ENCODE assay signal across 1 cellular context in genomic region chr10:46941091-46941490, GRCh38. TPM values are rescaled to one million over a fixed set of nuclear protein-coding genes. Genes with fewer than 3 reads are reported as not detected.
"Had no signal": no experiment of that assay in that cellular context is flagged by ENCODE, and none has a peak within 500 bp of the region (broad histone marks: within the 10 kb centered on the region; RNA-seq: fewer than 3 reads in every experiment).

No MANE protein-coding gene starts in this region.

RNA-seq across cellular contexts. Expression of gene PTPN20, which starts 29.9 kb away (rescaled TPM):
- polyA plus RNA-seq: endothelial cell of umbilical vein had no signal
